ENCODE assay signal across 9 cellular contexts in the genomic region with DNA sequence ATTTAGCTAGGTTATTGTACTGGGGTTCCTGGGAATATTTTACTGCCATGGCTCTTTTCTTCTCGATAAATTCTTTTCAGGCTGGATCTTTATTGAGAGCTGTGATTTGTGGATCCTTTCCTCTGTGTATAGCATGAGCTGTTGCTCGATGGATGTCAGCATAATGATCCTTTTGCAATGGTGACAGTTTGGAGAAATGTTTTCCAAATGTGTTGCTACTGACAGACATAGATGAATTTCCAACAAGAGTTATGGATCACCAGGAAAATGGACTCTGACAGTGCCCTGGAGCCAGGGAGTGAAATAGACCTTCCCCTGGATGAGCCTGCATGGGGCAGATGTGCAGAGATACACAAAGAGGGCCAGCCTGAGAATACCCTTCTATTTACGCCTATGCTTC. TPM values are rescaled to one million over a fixed set of nuclear protein-coding genes. Genes with fewer than 3 reads are reported as not detected.
"Had no signal": no experiment of that assay in that cellular context is flagged by ENCODE, and none has a peak within 500 bp of the region (broad histone marks: within the 10 kb centered on the region; RNA-seq: fewer than 3 reads in every experiment).

No MANE protein-coding gene starts in this region.

- H3K9ac ChIP-seq: GM23248 had no signal

- H3K9me3 ChIP-seq: HAP-1 had no signal

- H3K4me3 ChIP-seq: GM23248, HAP-1 had no signal

- DNase-seq: GM23248, GOT3, H7, HFFc6 had no signal

- H2AFZ ChIP-seq: GM23248 had no signal

- ATAC-seq: HCT116, HepG2 had no signal

- H3K36me3 ChIP-seq: HAP-1 had no signal

- H3K27ac ChIP-seq: GM23248, HL-60 had no signal

RNA-seq across cellular contexts. Expression of a gene that starts 30.3 kb away (rescaled TPM):
- polyA plus RNA-seq: GM23248, HepG2, IgD-negative memory B cell had no signal
